Comparison of ENCODE assay signal across 8 cellular contexts in genomic region chr10:91340613-91341362, GRCh38.
DNase-seq lines count a peak whose midpoint lies in the region; FAIRE-seq and TF ChIP-seq lines count a peak whose summit lies in the region.

No MANE protein-coding gene starts in this region.

- H3K4me1 Mint-ChIP-seq in nephron progenitor cell (peaks cover 14% of the 10 kb centered on the region), progenitor cell of endocrine pancreas (ENCODE audit: low read depth) (no peaks in the 10 kb centered on the region)

- peaks cover 4 to 34% (median 13%) of the 10 kb centered on the region in 10 experiments; a peak in 17 of 20 replicates for H3K4me1 ChIP-seq in BLaER1 treated with 17β-estradiol and CSF1 and Interleukin-3, amounts not matched to agents 10 nM and 100 nM
- no peaks in the 10 kb centered on the region for H3K4me1 ChIP-seq in hepatocyte (ENCODE audit: insufficient read depth)

- peak; percentile 89 for DNase-seq in NCI-H146 treated with DMSO at 0.1 percent for 48 hours (lab: John Stamatoyannopoulos, UW; ENCODE audit: unreplicated experiment)
- DNase-seq in bronchial epithelial cell (ENCODE audit: low read depth) = peak; percentile 98
- DNase-seq in nephron progenitor cell = no peak
- DNase-seq in UCSD-AML1 (lab: John Stamatoyannopoulos, UW; ENCODE audit: unreplicated experiment) = no peak
- no peak for DNase-seq in hepatocyte (ENCODE audit: low spot score)
- no peak for DNase-seq in progenitor cell of endocrine pancreas (ENCODE audit: low spot score, unreplicated experiment)
- DNase-seq in mucosa of gallbladder (ENCODE audit: low spot score) = no peak

- H3K9ac ChIP-seq in BLaER1 treated with 17β-estradiol and CSF1 and Interleukin-3, amounts not matched to agents 10 nM and 100 nM = peak overlapping the region in 1 of 11 experiments; percentile 16; a peak in 2 of 22 replicates

- peaks cover 7% of the 10 kb centered on the region for H3K27me3 Mint-ChIP-seq in nephron progenitor cell (ENCODE audit: low read depth, poor library complexity)
- H3K27me3 Mint-ChIP-seq in progenitor cell of endocrine pancreas = no peaks in the 10 kb centered on the region

- no peaks in the 10 kb centered on the region for H3K36me3 ChIP-seq in BLaER1 treated with 17β-estradiol and CSF1 and Interleukin-3, amounts not matched to agents 10 nM and 100 nM
- H3K36me3 ChIP-seq in bronchial epithelial cell (ENCODE audit: control insufficient read depth, insufficient read depth, low read length) (no peaks in the 10 kb centered on the region), hepatocyte (replicated peaks; ENCODE audit: insufficient read depth, low read depth) (no peaks in the 10 kb centered on the region)

- H3K27me3 ChIP-seq in BLaER1 treated with 17β-estradiol and CSF1 and Interleukin-3, amounts not matched to agents 10 nM and 100 nM = no peaks in the 10 kb centered on the region
- no peaks in the 10 kb centered on the region for H3K27me3 ChIP-seq in bronchial epithelial cell (ENCODE audit: control insufficient read depth, insufficient read depth, low read length)
- no peaks in the 10 kb centered on the region for H3K27me3 ChIP-seq in hepatocyte

- no peak for TF ChIP-seq CTCF in bronchial epithelial cell (IDR thresholded peaks at IDR 0.05; ENCODE audit: insufficient read depth, low read length, severe bottlenecking)
- no peak for TF ChIP-seq CTCF in nephron progenitor cell (IDR thresholded peaks at IDR 0.05)
- TF ChIP-seq CTCF in hepatocyte (IDR thresholded peaks at IDR 0.05; ENCODE audit: poor library complexity) = no peak
- no peak for TF ChIP-seq CTCF in progenitor cell of endocrine pancreas (IDR thresholded peaks at IDR 0.05; ENCODE audit: unreplicated experiment)

- H3K9me3 ChIP-seq in BLaER1 treated with 17β-estradiol and CSF1 and Interleukin-3, amounts not matched to agents 10 nM and 100 nM (replicated peaks in 1 of 11) = peaks cover 0 to 10% (median 0%) of the 10 kb centered on the region in 11 experiments; a peak in 3 of 22 replicates
- no peaks in the 10 kb centered on the region for H3K9me3 ChIP-seq in hepatocyte (ENCODE audit: low read depth)

- no peaks in the 10 kb centered on the region for H4K20me1 ChIP-seq in BLaER1 treated with 17β-estradiol and CSF1 and Interleukin-3, amounts not matched to agents 10 nM and 100 nM
- no peaks in the 10 kb centered on the region for H4K20me1 ChIP-seq in hepatocyte (ENCODE audit: insufficient read depth, poor library complexity, severe bottlenecking)

- H3K9me3 Mint-ChIP-seq in nephron progenitor cell (no peaks in the 10 kb centered on the region), progenitor cell of endocrine pancreas (ENCODE audit: low read depth) (no peaks in the 10 kb centered on the region)

- H3K4me2 ChIP-seq in BLaER1 treated with 17β-estradiol and CSF1 and Interleukin-3, amounts not matched to agents 10 nM and 100 nM = peak overlapping the region in 6 of 11 experiments; percentile 2 to 69 (median 50); a peak in 8 of 22 replicates
- no peak overlapping the region for H3K4me2 ChIP-seq in hepatocyte

- FAIRE-seq in bronchial epithelial cell (lab: Jason Lieb, UNC) = peak; percentile 88

- no peak overlapping the region for H2AFZ ChIP-seq in hepatocyte

- no peaks in the 10 kb centered on the region for H3K9me2 ChIP-seq in hepatocyte (replicated peaks; ENCODE audit: insufficient read depth)

- H3K4me3 ChIP-seq in BLaER1 treated with 17β-estradiol and CSF1 and Interleukin-3, amounts not matched to agents 10 nM and 100 nM = no peak overlapping the region
- no peak overlapping the region for H3K4me3 ChIP-seq in bronchial epithelial cell (ENCODE audit: low read depth, low read length)
- H3K4me3 ChIP-seq in hepatocyte = no peak overlapping the region

- peak overlapping the region in 4 of 11 experiments; percentile 34 to 62 (median 36); a peak in 5 of 22 replicates for H3K27ac ChIP-seq in BLaER1 treated with 17β-estradiol and CSF1 and Interleukin-3, amounts not matched to agents 10 nM and 100 nM
- no peak overlapping the region for H3K27ac ChIP-seq in hepatocyte

- H3K27ac Mint-ChIP-seq in nephron progenitor cell = peak overlapping the region; percentile 56
- H3K27ac Mint-ChIP-seq in progenitor cell of endocrine pancreas = no peak overlapping the region

- 73% methylated on average over 8 of the region's 8 CpGs for WGBS in hepatocyte (ENCODE audit: low lambda C conversion rate, missing lambda C conversion rate)

- H3K4me3 Mint-ChIP-seq in nephron progenitor cell = no peak overlapping the region
- H3K4me3 Mint-ChIP-seq in progenitor cell of endocrine pancreas (ENCODE audit: low read depth) = no peak overlapping the region

- H3K36me3 Mint-ChIP-seq in nephron progenitor cell (ENCODE audit: low read depth) (no peaks in the 10 kb centered on the region), progenitor cell of endocrine pancreas (ENCODE audit: insufficient read depth) (no peaks in the 10 kb centered on the region)

- no peaks in the 10 kb centered on the region for H3K79me2 ChIP-seq in hepatocyte

Comparison
In these comparisons a context has a peak if more than half of its experiments do, and no peak if none do; other contexts are left out.
1. DNase-seq: peak in NCI-H146 treated with DMSO at 0.1 percent for 48 hours (single experiment) and bronchial epithelial cell (single experiment); none in nephron progenitor cell (single experiment), UCSD-AML1 (single experiment), hepatocyte (single experiment), progenitor cell of endocrine pancreas (single experiment) and mucosa of gallbladder (single experiment).